In genomic region chr22:39686776-39687525, GRCh38 we compare ENCODE assay signal across 21 cellular contexts.
DNase-seq lines count a peak whose midpoint lies in the region; ATAC-seq and TF ChIP-seq lines count a peak whose summit lies in the region.
"Had no signal": no experiment of that assay in that cellular context is flagged by ENCODE, and none has a peak within 500 bp of the region (broad histone marks: within the 10 kb centered on the region; RNA-seq: fewer than 3 reads in every experiment).

No MANE protein-coding gene starts in this region.

- H3K9me3 Mint-ChIP-seq in CD4-positive, alpha-beta T cell = no peaks in the 10 kb centered on the region
- H3K9me3 Mint-ChIP-seq in naive B cell = peaks cover 0 to 2% (median 0%) of the 10 kb centered on the region in 7 donors
- no peaks in the 10 kb centered on the region for H3K9me3 Mint-ChIP-seq in MCF 10A (ENCODE audit: unreplicated experiment)
- H3K9me3 Mint-ChIP-seq: CD8-positive, alpha-beta T cell; GM23338; H9 had no signal

- H3K36me3 ChIP-seq in heart right ventricle (no peaks in the 10 kb centered on the region), osteoblast (ENCODE audit: insufficient read depth, low read length) (no peaks in the 10 kb centered on the region)

- peak overlapping the region; percentile 58 for H3K27ac Mint-ChIP-seq in CD4-positive, alpha-beta T cell
- H3K27ac Mint-ChIP-seq in naive B cell (peak overlapping the region in 1 of 6 donors; percentile 26), MCF 10A (ENCODE audit: low read depth, unreplicated experiment) (no peak overlapping the region)
- H3K27ac Mint-ChIP-seq: CD8-positive, alpha-beta T cell; GM23338; H9 had no signal

- H3K4me1 ChIP-seq in right cardiac atrium (ENCODE audit: control insufficient read depth, insufficient read depth, low read length) = no peaks in the 10 kb centered on the region
- H3K4me1 ChIP-seq in heart right ventricle = peaks cover 0 to 3% (median 0%) of the 10 kb centered on the region in 9 donors
- no peaks in the 10 kb centered on the region for H3K4me1 ChIP-seq in osteoblast (ENCODE audit: insufficient read depth, low read length)
- H3K4me1 ChIP-seq: A549, Caco-2 had no signal

- DNase-seq in right cardiac atrium (peak in 2 of 3 donors; percentile 9 to 38), heart right ventricle (no peak), naive B cell (no peak), osteoblast (ENCODE audit: insufficient read length, low spot score, missing footprints) (peak; percentile 84), MCF 10A (ENCODE audit: unreplicated experiment) (no peak)
- DNase-seq in CD4-positive, alpha-beta T cell = no peak
- DNase-seq in stimulated activated CD8-positive, alpha-beta memory T cell treated with anti-CD3 and anti-CD28 coated beads, Interleukin-4, amount 100 ng/mL, for 48 hours = no peak
- DNase-seq: 8988T; ACHN; AML-193; C1 segment of cervical spinal cord; Caco-2; CD8-positive, alpha-beta T cell; DMS153; DND-41; GDM1; H9 had no signal

- peaks cover 42% of the 10 kb centered on the region for H3K27me3 Mint-ChIP-seq in CD4-positive, alpha-beta T cell
- peaks cover 37 to 86% (median 63%) of the 10 kb centered on the region in 3 donors for H3K27me3 Mint-ChIP-seq in naive B cell
- peaks cover 38% of the 10 kb centered on the region for H3K27me3 Mint-ChIP-seq in MCF 10A (ENCODE audit: insufficient read depth, unreplicated experiment)

- H3K9me3 ChIP-seq in right cardiac atrium (ENCODE audit: control insufficient read depth, low read length) = no peaks in the 10 kb centered on the region
- H3K9me3 ChIP-seq in heart right ventricle = no peaks in the 10 kb centered on the region
- no peaks in the 10 kb centered on the region for H3K9me3 ChIP-seq in CD4-positive, alpha-beta T cell (ENCODE audit: control insufficient read depth, low read length)
- no peaks in the 10 kb centered on the region for H3K9me3 ChIP-seq in osteoblast (ENCODE audit: low read depth, low read length)
- H3K9me3 ChIP-seq: A549, Caco-2 had no signal

- H3K27ac ChIP-seq in right cardiac atrium (ENCODE audit: low read length) (no peak overlapping the region), heart right ventricle (no peak overlapping the region), osteoblast (ENCODE audit: low read depth, low read length) (no peak overlapping the region)
- H3K27ac ChIP-seq in CD4-positive, alpha-beta T cell (ENCODE audit: low read depth, low read length) = no peak overlapping the region
- H3K27ac ChIP-seq: A549 had no signal

- POLR2A ChIA-PET in CD4-positive, alpha-beta T cell (lab: Charles Lee) = interaction anchor here (0.6 kb wide), 1 partner anchor 251 kb away, joined by 4 read pairs; no protein-coding TSS in a partner anchor
- POLR2A ChIA-PET in MCF 10A (lab: Yijun Ruan, JAX) = no interaction called here

- ATAC-seq in right cardiac atrium = no peak
- ATAC-seq in heart right ventricle = no peak
- no peak for ATAC-seq in CD4-positive, alpha-beta T cell (ENCODE audit: poor library complexity)
- no peak for ATAC-seq in naive B cell (ENCODE audit: low read depth in 2 of 2)
- ATAC-seq: A549; CD8-positive, alpha-beta T cell; GM12878; GM23338; HCT116 had no signal

- H3K4me2 ChIP-seq in osteoblast (ENCODE audit: insufficient read depth, low read length) = no peak overlapping the region
- H3K4me2 ChIP-seq: A549, GM23338 had no signal

- peaks cover 31% of the 10 kb centered on the region for H3K36me3 Mint-ChIP-seq in CD4-positive, alpha-beta T cell (ENCODE audit: low read depth)
- peaks cover 0 to 5% of the 10 kb centered on the region in 2 donors for H3K36me3 Mint-ChIP-seq in naive B cell
- no peaks in the 10 kb centered on the region for H3K36me3 Mint-ChIP-seq in MCF 10A (ENCODE audit: insufficient read depth, unreplicated experiment)

- H3K4me3 ChIP-seq in right cardiac atrium (ENCODE audit: low read length) (no peak overlapping the region), heart right ventricle (no peak overlapping the region), osteoblast (ENCODE audit: insufficient read depth, low read length) (no peak overlapping the region)
- H3K4me3 ChIP-seq: A549, GM12878, GM23338 had no signal

- TF ChIP-seq CTCF in heart right ventricle (IDR thresholded peaks at IDR 0.05) = no peak
- no peak for TF ChIP-seq CTCF in CD4-positive, alpha-beta T cell (IDR thresholded peaks at IDR 0.05)
- TF ChIP-seq CTCF in osteoblast (IDR thresholded peaks at IDR 0.05; ENCODE audit: extremely low read depth, low read depth, low read length) = no peak
- TF ChIP-seq CTCF in MCF 10A (IDR thresholded peaks at IDR 0.05; ENCODE audit: unreplicated experiment) = no peak

- no peaks in the 10 kb centered on the region for H3K79me2 ChIP-seq in osteoblast (ENCODE audit: insufficient read depth, low read length)

- no peak overlapping the region for H3K4me3 Mint-ChIP-seq in CD4-positive, alpha-beta T cell
- peak overlapping the region in 5 of 8 donors; percentile 26 to 71 (median 43) for H3K4me3 Mint-ChIP-seq in naive B cell
- H3K4me3 Mint-ChIP-seq in MCF 10A (ENCODE audit: unreplicated experiment) = no peak overlapping the region
- H3K4me3 Mint-ChIP-seq: CD8-positive, alpha-beta T cell; GM23338; H9 had no signal

- intact Hi-C loops in right cardiac atrium (cut with DNase I) (no loop called here), heart right ventricle (cut with DNase I) (no loop called here), MCF 10A (cut with micrococcal nuclease) (no loop called here)
- intact Hi-C loops in CD4-positive, alpha-beta T cell (cut with DNase I, micrococcal nuclease) = no loop called here

- H3K27me3 ChIP-seq in right cardiac atrium (ENCODE audit: control insufficient read depth, insufficient read depth) (no peaks in the 10 kb centered on the region), heart right ventricle (peaks cover 10 to 97% (median 92%) of the 10 kb centered on the region in 7 donors), osteoblast (ENCODE audit: insufficient read depth, low read length) (peaks cover 23% of the 10 kb centered on the region)
- peaks cover 11% of the 10 kb centered on the region for H3K27me3 ChIP-seq in CD4-positive, alpha-beta T cell (ENCODE audit: control insufficient read depth, insufficient read depth, low read length)

- no peak overlapping the region for H2AFZ ChIP-seq in osteoblast (ENCODE audit: low read length)
- H2AFZ ChIP-seq: GM23338 had no signal

- CTCF ChIA-PET in CD4-positive, alpha-beta T cell (lab: Charles Lee) = no interaction called here
- CTCF ChIA-PET in MCF 10A (lab: Yijun Ruan, JAX) = interaction anchor here (0.7 kb wide), 1 partner anchor 240 kb away, joined by 4 read pairs; no protein-coding TSS in a partner anchor

- peaks cover 22% of the 10 kb centered on the region for H3K4me1 Mint-ChIP-seq in CD4-positive, alpha-beta T cell (ENCODE audit: low read depth)
- peaks cover 8 to 20% (median 9%) of the 10 kb centered on the region in 3 donors for H3K4me1 Mint-ChIP-seq in naive B cell
- H3K4me1 Mint-ChIP-seq in MCF 10A (ENCODE audit: insufficient read depth, unreplicated experiment) = no peaks in the 10 kb centered on the region

- WGBS in right cardiac atrium = 77% methylated on average over 17 of the region's 17 CpGs
- 76% methylated on average over 17 of the region's 17 CpGs for WGBS in heart right ventricle, 2 donors

- no peaks in the 10 kb centered on the region for H4K20me1 ChIP-seq in osteoblast (ENCODE audit: insufficient read depth, low read length)

- no TSS peak for BruUV-seq in MCF 10A (replicated peaks; lab: Mats Ljungman, UMichigan)

Comparison
In these comparisons a context has a peak if more than half of its experiments do, and no peak if none do; other contexts are left out.
1. DNase-seq: peak in right cardiac atrium (2 of 3) and osteoblast (single experiment); none in heart right ventricle (0 of 2), CD4-positive, alpha-beta T cell (0 of 10), naive B cell (single experiment), stimulated activated CD8-positive, alpha-beta memory T cell treated with anti-CD3 and anti-CD28 coated beads, Interleukin-4, amount 100 ng/mL, for 48 hours (single experiment) and MCF 10A (single experiment).
2. H3K4me3 Mint-ChIP-seq: peak in naive B cell (5 of 8); none in CD4-positive, alpha-beta T cell (single experiment) and MCF 10A (single experiment).